In genomic region chr5:72816297-72817075, GRCh38 we compare ENCODE assay signal across 8 cellular contexts. TPM values are rescaled to one million over a fixed set of nuclear protein-coding genes. Genes with fewer than 3 reads are reported as not detected.
DNase-seq lines count a peak whose midpoint lies in the region; TF ChIP-seq lines count a peak whose summit lies in the region.

Gene TNPO1 (plus strand): TSS chr5:72816661. CDS start chr5:72816738, 77 bp downstream.

- H4K5ac ChIP-seq in H9 (ENCODE audit: insufficient read length, low read depth, low read length) = no peak within 1 kb of the TSS

- peak within 1 kb of the TSS; percentile 88 to 96 for H3K4me3 Mint-ChIP-seq in H9

- peak within 1 kb of the TSS; percentile 96 for H3K14ac ChIP-seq in H9 (ENCODE audit: insufficient read depth, low read length)

- H4K20me1 ChIP-seq in H9 (ENCODE audit: control insufficient read depth, insufficient read depth, insufficient read length) (no peaks in the 10 kb centered on the region), SK-N-SH (ENCODE audit: insufficient read depth) (peaks cover 19% of the 10 kb centered on the region; the same call in 1 of the 2 replicates)

- no peak within 1 kb of the TSS for H2BK120ac ChIP-seq in H9 (ENCODE audit: low read depth, low read length, poor library complexity, severe bottlenecking)

- H3K4me2 ChIP-seq in H9 (ENCODE audit: insufficient read depth, insufficient read length, low read length) (peak within 1 kb of the TSS; percentile 97), SK-N-SH (peak within 1 kb of the TSS; percentile 82)

- no peak within 1 kb of the TSS for H2BK12ac ChIP-seq in H9 (ENCODE audit: insufficient read length, low read depth, low read length)

- no peaks in the 10 kb centered on the region; the same call in 1 of the 2 replicates for H3K27me3 Mint-ChIP-seq in H9 (ENCODE audit: low read depth)

- H3K36me3 ChIP-seq in MG63 = peaks cover 3% of the 10 kb centered on the region; the same call in 1 of the 2 replicates
- peaks cover 9 to 19% of the 10 kb centered on the region in 2 experiments for H3K36me3 ChIP-seq in SK-N-SH (replicated peaks in 1 of 2; ENCODE audit: control insufficient read depth in 1 of 2, insufficient read depth in 2 of 2, low read length in 1 of 2)

- H3K4me1 ChIP-seq in H9 (ENCODE audit: insufficient read depth, low read length) (no peaks in the 10 kb centered on the region; the same call in 1 of the 2 replicates), SK-N-SH (ENCODE audit: control insufficient read depth in 1 of 2, insufficient read depth in 2 of 2, low read depth in 1 of 2, low read length in 1 of 2) (peaks cover 7 to 12% of the 10 kb centered on the region in 2 experiments; a peak in 3 of 4 replicates)

- peak within 1 kb of the TSS; percentile 78 for H3K4me3 ChIP-seq in MG63
- peak within 1 kb of the TSS; percentile 86 to 95 for H3K4me3 ChIP-seq in SK-N-SH (ENCODE audit: low read depth in 2 of 2, low read length in 1 of 2)

- H3K4me1 Mint-ChIP-seq in H9 = peaks cover 23 to 27% of the 10 kb centered on the region in 2 experiments

- H3K27ac ChIP-seq in H9 (ENCODE audit: insufficient read length, low read depth, low read length) (no peak within 1 kb of the TSS), SK-N-SH (ENCODE audit: low read depth in 2 of 2, low read length in 1 of 2) (peak within 1 kb of the TSS; percentile 98 to 99), substantia nigra (ENCODE audit: low read depth, low read length, poor library complexity, severe bottlenecking) (peak within 1 kb of the TSS; percentile 92)

- H2BK15ac ChIP-seq in H9 (ENCODE audit: low read depth, low read length) = no peak within 1 kb of the TSS; the same call in 1 of the 2 replicates

- DNase-seq in GDM1 (lab: John Stamatoyannopoulos, UW) (peak; percentile 43), H9 (peak; percentile 95), MG63 (peak; percentile 93), SK-N-SH (peak; percentile 92), germinal center (ENCODE audit: low spot score) (peak; percentile 90), non-pigmented ciliary epithelial cell (ENCODE audit: low read depth) (peak; percentile 62), substantia nigra (lab: John Stamatoyannopoulos, UW) (peak; percentile 54 to 95 (median 88))
- peak; percentile 85 for DNase-seq in activated naive CD4-positive, alpha-beta T cell treated with anti-CD3 and anti-CD28 coated beads, Interleukin-2, amount 50 U/mL, for 16 hours

- H3K27ac Mint-ChIP-seq in H9 = peak within 1 kb of the TSS; percentile 84 to 93 (median 92)

- H3F3A ChIP-seq in SK-N-SH (replicated peaks; ENCODE audit: insufficient read depth) = peaks cover 15% of the 10 kb centered on the region

- H3K23me2 ChIP-seq in H9 (ENCODE audit: insufficient read length, low read depth, low read length, poor library complexity, severe bottlenecking) = peaks cover 6% of the 10 kb centered on the region

- H2AK5ac ChIP-seq in H9 (ENCODE audit: insufficient read length, low read length) = no peak within 1 kb of the TSS

- POLR2A ChIA-PET in SK-N-SH (lab: Yijun Ruan, JAX) = interaction anchor here (0.7 to 3.8 kb wide), 14 partner anchors 17 to 497 kb away, joined by 3 to 40 read pairs (median 4); partner anchors contain the start of genes MRPS27 and PTCD2

- no peaks in the 10 kb centered on the region; a peak in 2 of 5 replicates for H3K9me3 Mint-ChIP-seq in H9

- no peak within 1 kb of the TSS for H3T11ph ChIP-seq in H9 (ENCODE audit: low read length)

- H2BK20ac ChIP-seq in H9 (ENCODE audit: low read depth, low read length, poor library complexity, severe bottlenecking) = no peak within 1 kb of the TSS

- no peak; a peak in 1 of 4 replicates for TF ChIP-seq EP300 in SK-N-SH (IDR thresholded peaks at IDR 0.05; ENCODE audit: borderline replicate concordance in 1 of 2, low read depth in 1 of 2, low read length in 1 of 2)

- H4K8ac ChIP-seq in H9 (replicated peaks; ENCODE audit: insufficient read length, low read depth, low read length) = no peak within 1 kb of the TSS

- H2BK5ac ChIP-seq in H9 (ENCODE audit: insufficient read length, low read length) = peak within 1 kb of the TSS; percentile 32

- no peaks in the 10 kb centered on the region for H3K36me3 Mint-ChIP-seq in H9 (ENCODE audit: insufficient read depth in 1 of 3, low read depth in 3 of 3)

- no peak; the same call in 1 of the 2 replicates for TF ChIP-seq RAD21 in SK-N-SH (IDR thresholded peaks at IDR 0.05; ENCODE audit: low read length)

- H3K9ac ChIP-seq in H9 (ENCODE audit: extremely low read depth, insufficient read length, low read length) (peak within 1 kb of the TSS; percentile 89), SK-N-SH (peak within 1 kb of the TSS; percentile 99)

- peak within 1 kb of the TSS; percentile 88 for H4K91ac ChIP-seq in H9 (ENCODE audit: insufficient read length, low read depth, low read length)

- H2AFZ ChIP-seq in H9 (ENCODE audit: low read length) (peak within 1 kb of the TSS; percentile 71), SK-N-SH (ENCODE audit: low read depth) (peak within 1 kb of the TSS; percentile 95)

- H3K56ac ChIP-seq in H9 (ENCODE audit: insufficient read length, low read depth, low read length) = no peak within 1 kb of the TSS

- H3K9me3 ChIP-seq in H9 (ENCODE audit: control insufficient read depth, low read depth, low read length) (no peaks in the 10 kb centered on the region), MG63 (no peaks in the 10 kb centered on the region), SK-N-SH (peaks cover 6% of the 10 kb centered on the region; the same call in 1 of the 2 replicates)

- TF ChIP-seq CTCF in H9 (conservative IDR thresholded peaks at IDR 0.05) (no peak), SK-N-SH (IDR thresholded peaks at IDR 0.05) (no peak)

- peak within 1 kb of the TSS; percentile 29; the same call in 1 of the 2 replicates for H3K4ac ChIP-seq in H9 (ENCODE audit: low read depth, low read length)

- CTCF ChIA-PET in SK-N-SH (lab: Yijun Ruan, JAX) = interaction anchor here (0.9 to 6.3 kb wide), 8 partner anchors 15 to 450 kb away, joined by 3 to 76 read pairs (median 23); partner anchors contain the start of gene FCHO2

- H3K18ac ChIP-seq in H9 (ENCODE audit: insufficient read length, low read depth, low read length) = peak within 1 kb of the TSS; percentile 98

- H3K79me2 ChIP-seq in H9 (ENCODE audit: insufficient read depth, low read length) (no peaks in the 10 kb centered on the region; the same call in 1 of the 2 replicates), SK-N-SH (ENCODE audit: insufficient read depth) (peaks cover 49% of the 10 kb centered on the region)

- no peaks in the 10 kb centered on the region for H3K9me2 ChIP-seq in SK-N-SH

- H3K27me3 ChIP-seq in H9 (ENCODE audit: insufficient read depth, low read length) (no peaks in the 10 kb centered on the region), MG63 (no peaks in the 10 kb centered on the region), SK-N-SH (ENCODE audit: insufficient read depth) (no peaks in the 10 kb centered on the region)

- no CpG with 5 or more reads among the region's 93 CpGs for WGBS in H9 (ENCODE audit: extremely low coverage, insufficient read length, low lambda C conversion rate)
- 4% methylated on average over 9 of the region's 93 CpGs for WGBS in SK-N-SH (ENCODE audit: low lambda C conversion rate)

- H3K79me1 ChIP-seq in H9 (ENCODE audit: insufficient read depth, low read depth, low read length, poor library complexity, severe bottlenecking) = no peaks in the 10 kb centered on the region

- H3K23ac ChIP-seq in H9 (ENCODE audit: insufficient read length, low read depth, low read length) = no peak within 1 kb of the TSS

TF ChIP-seq in SK-N-SH, 30 proteins besides CTCF, POLR2A, EP300 and RAD21 (continues in another document):
- no peak for TF ChIP-seq NFIC (IDR thresholded peaks at IDR 0.05; ENCODE audit: borderline replicate concordance)
- no peak for TF ChIP-seq EZH2phosphoT487 (IDR thresholded peaks at IDR 0.05; ENCODE audit: borderline replicate concordance, low read depth)
- TF ChIP-seq TEAD4 (IDR thresholded peaks at IDR 0.05; ENCODE audit: borderline replicate concordance, insufficient read depth) = peak; percentile 24; the same call in 1 of the 2 replicates
- peak; percentile 16; the same call in 1 of the 2 replicates for TF ChIP-seq NRF1 (IDR thresholded peaks at IDR 0.05; ENCODE audit: low read depth, low read length)
- TF ChIP-seq FOSL2 (IDR thresholded peaks at IDR 0.05; ENCODE audit: borderline replicate concordance, low read depth) = no peak
- no peak for TF ChIP-seq ELF1 (IDR thresholded peaks at IDR 0.05)
- TF ChIP-seq GATA2 (CRISPR knock-in tag; IDR thresholded peaks at IDR 0.05) = no peak
- TF ChIP-seq FOXM1 (IDR thresholded peaks at IDR 0.05; ENCODE audit: low read depth) = no peak
- no peak for TF ChIP-seq IRF3 (IDR thresholded peaks at IDR 0.05; ENCODE audit: low read depth, low read length)
- TF ChIP-seq CHD2 (IDR thresholded peaks at IDR 0.05; ENCODE audit: low read length, partially characterized antibody) = no peak
- TF ChIP-seq YY1 (IDR thresholded peaks at IDR 0.05; ENCODE audit: low read depth) = no peak; the same call in none of the 2 replicates
- TF ChIP-seq MEF2A (IDR thresholded peaks at IDR 0.05; ENCODE audit: borderline replicate concordance, low read depth) = no peak
- no peak for TF ChIP-seq RFX5 (IDR thresholded peaks at IDR 0.05; ENCODE audit: low read length)

RNA-seq across cellular contexts. Expression of gene TNPO1, which starts in this region (rescaled TPM):
- total RNA-seq in H9 (2021) = 164 TPM in 2 replicates
- 90.5 and 235 TPM in 2 replicates for total RNA-seq in MG63 (2014; rRNA removed; shearing (Covaris generic); ENCODE audit: low replicate concordance)
- polyA plus RNA-seq in SK-N-SH (2012; rRNA removed) = 19.9 and 27.9 TPM in 2 replicates
- polyA plus RNA-seq in SK-N-SH (2012; cell fraction: cytosol; rRNA removed) = 29.4 and 36.6 TPM in 2 replicates
- polyA plus RNA-seq in SK-N-SH (2012; cell fraction: nucleus; rRNA removed) = 11.4 and 27.7 TPM in 2 replicates

Comparison
In these comparisons a context has a peak if more than half of its experiments do, and no peak if none do; other contexts are left out.
1. DNase-seq: peak in every context shown above with its lines; median percentile 95 in H9; 93 in MG63; 92 in SK-N-SH; 90 in germinal center; 88 in substantia nigra; 85 in activated naive CD4-positive, alpha-beta T cell treated with anti-CD3 and anti-CD28 coated beads, Interleukin-2, amount 50 U/mL, for 16 hours; 62 in non-pigmented ciliary epithelial cell; 43 in GDM1.